ENCODE assay signal across 11 cellular contexts in genomic region chr9:127521919-127522304, GRCh38.
A peak's percentile ranks its signal among the peaks of the same experiment; 100 is the strongest.
DNase-seq lines count a peak whose midpoint lies in the region; ATAC-seq and TF ChIP-seq lines count a peak whose summit lies in the region.
"Had no signal": no experiment of that assay in that cellular context is flagged by ENCODE, and none has a peak within 500 bp of the region (broad histone marks: within the 10 kb centered on the region; RNA-seq: fewer than 3 reads in every experiment).

No MANE protein-coding gene starts in this region.

- H3K4me3 ChIP-seq in breast epithelium (peak overlapping the region in 1 of 3 donors; percentile 4), skeletal muscle tissue (ENCODE audit: low read length in 3 of 3) (no peak overlapping the region)

- H3K4me1 Mint-ChIP-seq in HFFc6 (ENCODE audit: low read depth): peaks cover 99% of the 10 kb centered on the region

- intact Hi-C loops in breast epithelium (cut with DNase I; ENCODE audit: low total_unique reads): no loop called here

- TF ChIP-seq CTCF in HFFc6 (IDR thresholded peaks at IDR 0.05): no peak
- TF ChIP-seq CTCF in breast epithelium (IDR thresholded peaks at IDR 0.05): no peak

- no peak for ATAC-seq in GM18505 (IDR thresholded peaks at IDR 0.05; ENCODE audit: unreplicated experiment)

- H3K27ac ChIP-seq in breast epithelium (peak overlapping the region; percentile 86 to 88), skeletal muscle tissue (ENCODE audit: low read depth, low read length) (peak overlapping the region; percentile 89)

- peaks cover 40% of the 10 kb centered on the region for H3K27me3 Mint-ChIP-seq in HFFc6 (ENCODE audit: insufficient read depth)
- H3K27me3 Mint-ChIP-seq: CD4-positive, alpha-beta T cell had no signal

- TF ChIP-seq POLR2A in breast epithelium (IDR thresholded peaks at IDR 0.05): no peak
- no peak for TF ChIP-seq POLR2A in GM18505 (IDR thresholded peaks at IDR 0.05; ENCODE audit: borderline replicate concordance, extremely low read depth, insufficient read depth, insufficient read length)

- peaks cover 72% of the 10 kb centered on the region for H3K36me3 Mint-ChIP-seq in HFFc6 (ENCODE audit: low read depth)

- peaks cover 8% of the 10 kb centered on the region; the same call in 1 of the 2 replicates for H3K9me3 Mint-ChIP-seq in HFFc6
- H3K9me3 Mint-ChIP-seq: CD4-positive, alpha-beta T cell had no signal

- peaks cover 0 to 9% of the 10 kb centered on the region in 2 donors for H3K9me3 ChIP-seq in breast epithelium
- H3K9me3 ChIP-seq in skeletal muscle tissue (ENCODE audit: control insufficient read depth in 3 of 3, low read length in 3 of 3): peaks cover 2 to 10% (median 7%) of the 10 kb centered on the region in 3 donors

- H3K4me3 Mint-ChIP-seq in HFFc6: peak overlapping the region; percentile 72
- H3K4me3 Mint-ChIP-seq: CD4-positive, alpha-beta T cell had no signal

- no peaks in the 10 kb centered on the region for H3K27me3 ChIP-seq in breast epithelium
- no peaks in the 10 kb centered on the region for H3K27me3 ChIP-seq in skeletal muscle tissue (ENCODE audit: control insufficient read depth in 3 of 3, insufficient read depth in 3 of 3, low read length in 3 of 3)

- peaks cover 10 to 14% of the 10 kb centered on the region in 2 donors for H3K4me1 ChIP-seq in breast epithelium
- peaks cover 25 to 32% (median 29%) of the 10 kb centered on the region in 3 donors for H3K4me1 ChIP-seq in skeletal muscle tissue (ENCODE audit: control insufficient read depth in 3 of 3, insufficient read depth in 3 of 3, low read length in 3 of 3)

- DNase-seq in HFFc6 (no peak), breast epithelium (ENCODE audit: low spot score in 2 of 2) (peak in 1 of 2 donors; percentile 69), kidney tubule cell (ENCODE audit: low spot score) (peak; percentile 62), HuH-7.5 (ENCODE audit: low spot score) (no peak), HPDE6-E6E7 (ENCODE audit: extremely low spot score) (no peak), mucosa of gallbladder (ENCODE audit: low spot score) (no peak)
- DNase-seq: amniotic stem cell; CD4-positive, alpha-beta T cell; NCI-H510A treated with DMSO at 0.1 percent for 48 hours had no signal

- H3K36me3 ChIP-seq in breast epithelium (peaks cover 3% of the 10 kb centered on the region), skeletal muscle tissue (ENCODE audit: control insufficient read depth in 3 of 3, insufficient read depth in 3 of 3, low read length in 3 of 3) (peaks cover 20 to 41% (median 25%) of the 10 kb centered on the region in 3 donors)

- peak overlapping the region; percentile 98 for H3K27ac Mint-ChIP-seq in HFFc6
- H3K27ac Mint-ChIP-seq: CD4-positive, alpha-beta T cell had no signal

- peak overlapping the region in 2 of 3 donors; percentile 45 to 60 for H3K9ac ChIP-seq in skeletal muscle tissue (ENCODE audit: low read depth in 1 of 3, low read length in 3 of 3)
